Comparison of ENCODE assay signal across 8 cellular contexts in genomic region chr9:126615251-126615790, GRCh38. TPM values are rescaled to one million over a fixed set of nuclear protein-coding genes. Genes with fewer than 3 reads are reported as not detected.
DNase-seq lines count a peak whose midpoint lies in the region; ATAC-seq and TF ChIP-seq lines count a peak whose summit lies in the region.

No MANE protein-coding gene starts in this region.

- TF ChIP-seq POLR2A in heart left ventricle (IDR thresholded peaks at IDR 0.05), result no peak
- no peak for TF ChIP-seq POLR2A in transverse colon (IDR thresholded peaks at IDR 0.05)

- peaks cover 57% of the 10 kb centered on the region for H3K27me3 Mint-ChIP-seq in activated B cell treated with CpG ODN at 0.5 μM for 24 hours

- no peak for TF ChIP-seq CTCF in heart left ventricle (IDR thresholded peaks at IDR 0.05)
- TF ChIP-seq CTCF in activated B cell treated with CpG ODN at 0.5 μM for 24 hours (IDR thresholded peaks at IDR 0.05), result no peak
- no peak for TF ChIP-seq CTCF in transverse colon (IDR thresholded peaks at IDR 0.05)

- ATAC-seq in heart left ventricle, result peak in 2 of 4 donors; percentile 14 to 44
- no peak for ATAC-seq in Right ventricle myocardium inferior
- peak; percentile 17 for ATAC-seq in activated B cell treated with CpG ODN at 0.5 μM for 24 hours (ENCODE audit: low read depth)
- ATAC-seq in left lobe of liver, result no peak

- 2 to 6% (median 3%) methylated on average over 23 to 61 of the region's 61 CpGs for WGBS in heart left ventricle, 4 donors
- WGBS in iPS DF 6.9 (ENCODE audit: insufficient coverage, insufficient read length), result no CpG with 5 or more reads among the region's 61 CpGs
- 4% methylated on average over 37 of the region's 61 CpGs; no CpG with 5 or more reads in 1 of the 2 donors for WGBS in transverse colon (ENCODE audit: low coverage in 1 of 2), 2 donors

- in situ Hi-C loops in transverse colon (cut with MboI; ENCODE audit: low pct_ligation_motif_present in 1 of 4, low pct_unique_long_range_greater_than_20kb in 1 of 4, low sequenced_read_pairs in 3 of 4), result loop anchor here in 1 of 4 donors (25.0 kb wide), 1 partner anchor 172 kb away; no protein-coding TSS in a partner anchor

- no peak for TF ChIP-seq EP300 in transverse colon (IDR thresholded peaks at IDR 0.05; ENCODE audit: low read depth)

- no peak overlapping the region for H3K4me3 Mint-ChIP-seq in activated B cell treated with CpG ODN at 0.5 μM for 24 hours

- H3K27ac ChIP-seq in heart left ventricle (peak overlapping the region in 3 of 12 donors; percentile 9 to 30 (median 26)), iPS DF 6.9 (ENCODE audit: low read length) (no peak overlapping the region), transverse colon (no peak overlapping the region)

- CTCF ChIA-PET in activated B cell treated with CpG ODN at 0.5 μM for 24 hours (lab: Charles Lee), result interaction anchor here (0.9 kb wide), 1 partner anchor 75 kb away, joined by 3 read pairs; no protein-coding TSS in a partner anchor

- POLR2A ChIA-PET in activated B cell treated with CpG ODN at 0.5 μM for 24 hours (lab: Charles Lee), result no interaction called here

- intact Hi-C loops in heart left ventricle (cut with DNase I), result loop anchor here in 4 of 10 donors (5.0 to 10.0 kb wide), 4 partner anchors 52 to 169 kb away; no protein-coding TSS in a partner anchor
- intact Hi-C loops in Right ventricle myocardium inferior (cut with DNase I), result no loop called here
- intact Hi-C loops in activated B cell treated with CpG ODN at 0.5 μM for 24 hours (cut with micrococcal nuclease), result no loop called here
- intact Hi-C loops in transverse colon (cut with DNase I; ENCODE audit: low total_unique reads), result loop anchor here (10.0 kb wide), 1 partner anchor 159 kb away; no protein-coding TSS in a partner anchor

- H3K36me3 ChIP-seq in heart left ventricle, result no peaks in the 10 kb centered on the region
- H3K36me3 ChIP-seq in iPS DF 6.9 (ENCODE audit: control insufficient read depth, insufficient read depth, low read length), result no peaks in the 10 kb centered on the region
- no peaks in the 10 kb centered on the region for H3K36me3 ChIP-seq in transverse colon

- H3K27me3 ChIP-seq in heart left ventricle, result peaks cover 45 to 94% (median 83%) of the 10 kb centered on the region in 9 donors
- peaks cover 87% of the 10 kb centered on the region for H3K27me3 ChIP-seq in iPS DF 6.9 (ENCODE audit: control insufficient read depth, insufficient read depth, low read length)
- peaks cover 94% of the 10 kb centered on the region for H3K27me3 ChIP-seq in transverse colon

- peaks cover 0 to 56% (median 21%) of the 10 kb centered on the region in 12 donors for H3K4me1 ChIP-seq in heart left ventricle
- peaks cover 10% of the 10 kb centered on the region for H3K4me1 ChIP-seq in iPS DF 6.9 (ENCODE audit: control insufficient read depth, insufficient read depth, low read length)
- peaks cover 6 to 57% (median 31%) of the 10 kb centered on the region in 4 donors for H3K4me1 ChIP-seq in transverse colon

- no peaks in the 10 kb centered on the region for H3K36me3 Mint-ChIP-seq in activated B cell treated with CpG ODN at 0.5 μM for 24 hours (ENCODE audit: low read depth)

- H3K9me3 ChIP-seq in heart left ventricle (no peaks in the 10 kb centered on the region), iPS DF 6.9 (ENCODE audit: control insufficient read depth, insufficient read depth, low read length) (no peaks in the 10 kb centered on the region), transverse colon (no peaks in the 10 kb centered on the region)

- DNase-seq in heart left ventricle (peak in 3 of 5 donors; percentile 43 to 54 (median 50)), Right ventricle myocardium inferior (ENCODE audit: missing footprints) (no peak), activated B cell treated with CpG ODN at 0.5 μM for 24 hours (no peak), iPS DF 6.9 (ENCODE audit: low read depth, low spot score) (no peak), transverse colon (peak; percentile 22), hypothalamus (lab: John Stamatoyannopoulos, UW) (no peak), D341Med (ENCODE audit: low spot score) (no peak), left lobe of liver (ENCODE audit: low spot score) (no peak)

- H3K9me3 Mint-ChIP-seq in activated B cell treated with CpG ODN at 0.5 μM for 24 hours, result no peaks in the 10 kb centered on the region

- no peak overlapping the region for H3K27ac Mint-ChIP-seq in activated B cell treated with CpG ODN at 0.5 μM for 24 hours

- peak overlapping the region in 11 of 12 donors; percentile 5 to 60 (median 41) for H3K4me3 ChIP-seq in heart left ventricle
- H3K4me3 ChIP-seq in iPS DF 6.9 (ENCODE audit: low read length), result peak overlapping the region; percentile 9; the same call in 1 of the 2 replicates
- H3K4me3 ChIP-seq in transverse colon, result peak overlapping the region in 1 of 4 donors; percentile 24

- H3K4me1 Mint-ChIP-seq in activated B cell treated with CpG ODN at 0.5 μM for 24 hours, result peaks cover 37% of the 10 kb centered on the region

RNA-seq across cellular contexts. Expression of gene LMX1B, which starts 1.6 kb away (rescaled TPM):
- total RNA-seq in heart left ventricle (1 to 10 TPM in 1 of 9 donors, under 1 TPM in 8; 0.19 to 1.1 (median 0.47) TPM), Right ventricle myocardium inferior (1.2 TPM), activated B cell treated with CpG ODN at 0.5 μM for 24 hours (not detected in 2 replicates), transverse colon (under 1 TPM in 1 of 4 donors, not detected in 3; 0.64 TPM), left lobe of liver (not detected)
- under 1 TPM; 0.15 to 0.32 TPM for polyA plus RNA-seq in heart left ventricle

Comparison
In these comparisons a context has a peak if more than half of its experiments do, and no peak if none do; other contexts are left out.
1. DNase-seq: peak in heart left ventricle (3 of 5) and transverse colon (single experiment); none in Right ventricle myocardium inferior (single experiment), activated B cell treated with CpG ODN at 0.5 μM for 24 hours (single experiment), iPS DF 6.9 (single experiment), hypothalamus (0 of 51), D341Med (single experiment) and left lobe of liver (single experiment).